In genomic region chr22:50357756-50358155, GRCh38 we compare ENCODE assay signal across 30 cellular contexts.
"Had no signal": no experiment of that assay in that cellular context is flagged by ENCODE, and none has a peak within 500 bp of the region (broad histone marks: within the 10 kb centered on the region; RNA-seq: fewer than 3 reads in every experiment).

No MANE protein-coding gene starts in this region.

- H3K36me3 ChIP-seq: pancreas, prostate gland had no signal

- H3K27ac ChIP-seq: left lung, lower lobe of right lung, pancreas, prostate gland, skin epidermis, tibial nerve, upper lobe of left lung, vagina had no signal

- H3K27me3 ChIP-seq: left lung, pancreas, tibial nerve, upper lobe of left lung, vagina had no signal

- DNase-seq: hypothalamus; immature natural killer cell; kidney; left colon; left lung; lower lobe of right lung; mammary epithelial cell; mesendoderm; naive B cell; nucleus accumbens; posterior cingulate gyrus; retina; right cardiac atrium; stimulated activated CD4-positive, alpha-beta T cell treated with anti-CD3 and anti-CD28 coated beads, Interleukin-12 subunit alpha, Interleukin-12 subunit beta, amount 100 ng/mL, for 4 hours; stimulated activated CD4-positive, alpha-beta T cell treated with anti-CD3 and anti-CD28 coated beads, Interleukin-15, amount 100 ng/mL, for 24 hours; stimulated activated CD4-positive, alpha-beta T cell treated with anti-CD3 and anti-CD28 coated beads, Interleukin-2, amount 100 ng/mL, for 24 hours; stimulated activated CD4-positive, alpha-beta T cell treated with anti-CD3 and anti-CD28 coated beads, Interleukin-4, amount 100 ng/mL, for 1 hour; stimulated activated naive CD4-positive, alpha-beta T cell treated with Interleukin-2 at 50 U/mL for 16 hours; stimulated activated naive CD8-positive, alpha-beta T cell treated with anti-CD3 and anti-CD28 coated beads, Interleukin-15, amount 100 ng/mL, for 72 hours; substantia nigra; upper lobe of left lung had no signal

- H3K9me3 ChIP-seq: left lung, lower lobe of right lung, pancreas, prostate gland, tibial nerve, upper lobe of left lung, vagina had no signal

- H3K27me3 Mint-ChIP-seq: naive B cell; stimulated activated naive CD8-positive, alpha-beta T cell treated with anti-CD3 and anti-CD28 coated beads, Interleukin-15, amount 100 ng/mL, for 72 hours had no signal

- H3K4me3 ChIP-seq: left lung, lower lobe of right lung, pancreas, prostate gland, skin epidermis, tibial nerve, upper lobe of left lung, vagina had no signal

- ATAC-seq: left colon; left lung; lower lobe of right lung; pancreas; right cardiac atrium; sciatic nerve; stimulated activated naive CD8-positive, alpha-beta T cell treated with anti-CD3 and anti-CD28 coated beads, Interleukin-15, amount 100 ng/mL, for 72 hours had no signal

- H3K4me3 Mint-ChIP-seq: immature natural killer cell; mesothelial cell of epicardium; naive B cell; nephron; neural crest cell; stimulated activated naive CD8-positive, alpha-beta T cell treated with anti-CD3 and anti-CD28 coated beads, Interleukin-15, amount 100 ng/mL, for 72 hours had no signal

- H3K4me1 ChIP-seq: pancreas, prostate gland had no signal

- H3K9me3 Mint-ChIP-seq: neural crest cell; stimulated activated naive CD8-positive, alpha-beta T cell treated with anti-CD3 and anti-CD28 coated beads, Interleukin-15, amount 100 ng/mL, for 72 hours had no signal

- H3K4me1 Mint-ChIP-seq: mesothelial cell of epicardium, nephron had no signal
